In genomic region chr3:45596290-45596791, GRCh38 we compare ENCODE assay signal across 8 cellular contexts. TPM values are rescaled to one million over a fixed set of nuclear protein-coding genes. Genes with fewer than 3 reads are reported as not detected.
DNase-seq lines count a peak whose midpoint lies in the region; ATAC-seq and TF ChIP-seq lines count a peak whose summit lies in the region.

No MANE protein-coding gene starts in this region.

- no peak for TF ChIP-seq POLR2A in gastroesophageal sphincter (IDR thresholded peaks at IDR 0.05)

- peak; percentile 37 for DNase-seq in activated T-cell treated with anti-CD3 and anti-CD28 coated beads, Interleukin-2, amount 50 U/mL, for 24 hours
- no peak for DNase-seq in activated T-cell treated with anti-CD3 and anti-CD28 coated beads, Interleukin-2, amount 50 U/mL, for 1 hour
- DNase-seq in RKO (ENCODE audit: low spot score) (peak; percentile 36), UCSD-AML1 (lab: John Stamatoyannopoulos, UW; ENCODE audit: unreplicated experiment) (no peak), activated gamma-delta T cell (lab: John Stamatoyannopoulos, UW) (no peak)
- peak in 1 of 2 donors; percentile 18 for DNase-seq in stimulated activated naive CD8-positive, alpha-beta T cell treated with anti-CD3 and anti-CD28 coated beads, Interleukin-15, amount 100 ng/mL, for 72 hours

- WGBS in gastroesophageal sphincter (ENCODE audit: low coverage in 1 of 2), 2 donors: 40 to 50% methylated on average over 2 of the region's 4 CpGs

- no peaks in the 10 kb centered on the region for H3K9me3 Mint-ChIP-seq in activated T-cell treated with anti-CD3 and anti-CD28 coated beads, Interleukin-2, amount 50 U/mL, for 24 hours
- H3K9me3 Mint-ChIP-seq in stimulated activated naive CD8-positive, alpha-beta T cell treated with anti-CD3 and anti-CD28 coated beads, Interleukin-15, amount 100 ng/mL, for 72 hours: no peaks in the 10 kb centered on the region

- H3K27me3 Mint-ChIP-seq in activated T-cell treated with anti-CD3 and anti-CD28 coated beads, Interleukin-2, amount 50 U/mL, for 24 hours: no peaks in the 10 kb centered on the region
- H3K27me3 Mint-ChIP-seq in stimulated activated naive CD8-positive, alpha-beta T cell treated with anti-CD3 and anti-CD28 coated beads, Interleukin-15, amount 100 ng/mL, for 72 hours: no peaks in the 10 kb centered on the region

- H3K27ac Mint-ChIP-seq in activated T-cell treated with anti-CD3 and anti-CD28 coated beads, Interleukin-2, amount 50 U/mL, for 24 hours: peak overlapping the region; percentile 85
- peak overlapping the region; percentile 63 to 74 for H3K27ac Mint-ChIP-seq in stimulated activated naive CD8-positive, alpha-beta T cell treated with anti-CD3 and anti-CD28 coated beads, Interleukin-15, amount 100 ng/mL, for 72 hours

- peaks cover 54% of the 10 kb centered on the region for H3K36me3 Mint-ChIP-seq in activated T-cell treated with anti-CD3 and anti-CD28 coated beads, Interleukin-2, amount 50 U/mL, for 24 hours (ENCODE audit: low read depth)

- H3K4me3 Mint-ChIP-seq in activated T-cell treated with anti-CD3 and anti-CD28 coated beads, Interleukin-2, amount 50 U/mL, for 24 hours: peak overlapping the region; percentile 90
- peak overlapping the region; percentile 86 to 92 for H3K4me3 Mint-ChIP-seq in stimulated activated naive CD8-positive, alpha-beta T cell treated with anti-CD3 and anti-CD28 coated beads, Interleukin-15, amount 100 ng/mL, for 72 hours

- H3K9me3 ChIP-seq in gastroesophageal sphincter: no peaks in the 10 kb centered on the region

- H3K4me3 ChIP-seq in gastroesophageal sphincter: peak overlapping the region; percentile 75 to 86

- H3K27ac ChIP-seq in gastroesophageal sphincter: peak overlapping the region; percentile 5 to 94 (median 90)

- no peak for TF ChIP-seq EP300 in gastroesophageal sphincter (IDR thresholded peaks at IDR 0.05)

- TF ChIP-seq CTCF in gastroesophageal sphincter (IDR thresholded peaks at IDR 0.05): no peak

- H3K4me1 ChIP-seq in gastroesophageal sphincter: peaks cover 4 to 88% (median 49%) of the 10 kb centered on the region in 3 donors

- peaks cover 0 to 11% of the 10 kb centered on the region in 2 donors for H3K36me3 ChIP-seq in gastroesophageal sphincter

- H3K4me1 Mint-ChIP-seq in activated T-cell treated with anti-CD3 and anti-CD28 coated beads, Interleukin-2, amount 50 U/mL, for 24 hours (ENCODE audit: low read depth): peaks cover 67% of the 10 kb centered on the region
- peaks cover 80% of the 10 kb centered on the region for H3K4me1 Mint-ChIP-seq in stimulated activated naive CD8-positive, alpha-beta T cell treated with anti-CD3 and anti-CD28 coated beads, Interleukin-15, amount 100 ng/mL, for 72 hours

- ATAC-seq in HG02798 (IDR thresholded peaks at IDR 0.05; ENCODE audit: poor library complexity, unreplicated experiment): peak; percentile 53
- ATAC-seq in gastroesophageal sphincter: no peak
- ATAC-seq in stimulated activated naive CD8-positive, alpha-beta T cell treated with anti-CD3 and anti-CD28 coated beads, Interleukin-15, amount 100 ng/mL, for 72 hours: no peak

- no peaks in the 10 kb centered on the region for H3K27me3 ChIP-seq in gastroesophageal sphincter

RNA-seq across cellular contexts. Expression of gene LIMD1, which starts 1.8 kb away (rescaled TPM):
- total RNA-seq in gastroesophageal sphincter: 10 to 100 TPM; 17.3 to 42.7 (median 33.3) TPM

Comparison
In these comparisons a context has a peak if more than half of its experiments do, and no peak if none do; other contexts are left out.
1. DNase-seq: peak in activated T-cell treated with anti-CD3 and anti-CD28 coated beads, Interleukin-2, amount 50 U/mL, for 24 hours (single experiment) and RKO (single experiment); none in activated T-cell treated with anti-CD3 and anti-CD28 coated beads, Interleukin-2, amount 50 U/mL, for 1 hour (single experiment), UCSD-AML1 (single experiment) and activated gamma-delta T cell (single experiment).